24 cellular contexts compared by ENCODE assay signal in the genomic region with DNA sequence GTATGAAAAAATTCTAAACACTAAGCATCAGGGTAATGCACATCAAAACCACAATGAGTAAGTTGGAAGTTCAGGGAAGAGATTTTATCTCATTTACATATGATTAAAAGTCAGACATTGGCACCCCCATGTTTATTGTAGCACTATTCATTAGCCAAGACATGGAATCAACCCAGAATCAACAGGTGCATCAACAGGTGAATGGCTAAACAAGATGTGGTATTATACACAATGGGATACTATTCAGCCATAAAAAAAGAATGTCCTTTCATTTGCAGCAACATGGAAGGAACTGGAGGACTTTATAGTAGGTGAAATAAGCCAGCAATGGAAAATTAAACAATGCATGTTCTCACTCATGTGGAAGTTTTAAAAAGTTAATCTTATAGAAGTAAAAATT.
"Had no signal": no experiment of that assay in that cellular context is flagged by ENCODE, and none has a peak within 500 bp of the region (broad histone marks: within the 10 kb centered on the region; RNA-seq: fewer than 3 reads in every experiment).

No MANE protein-coding gene starts in this region.

- H3K9me3 ChIP-seq: esophagus squamous epithelium, gastrocnemius medialis, heart right ventricle, left lung, lower lobe of right lung, mucosa of descending colon had no signal

- FAIRE-seq: colon, endothelial cell of umbilical vein, islet of Langerhans, keratinocyte had no signal

- H3K4me1 ChIP-seq: esophagus squamous epithelium, gastrocnemius medialis, heart right ventricle, left lung, lower lobe of right lung had no signal

- DNase-seq: dermis blood vessel endothelial cell; dorsolateral prefrontal cortex; effector CD4-positive, alpha-beta T cell; effector memory CD4-positive, alpha-beta T cell; esophagus squamous epithelium; foreskin fibroblast; foreskin melanocyte; gastrocnemius medialis; glutamatergic neuron; head of caudate nucleus; heart right ventricle; hippocampal formation; left cardiac atrium; left lung; left ventricle myocardium superior; lower lobe of right lung; mesenchymal stem cell; mucosa of descending colon; naive thymus-derived CD4-positive, alpha-beta T cell had no signal

- H3K27ac ChIP-seq: coronary artery, dorsolateral prefrontal cortex, esophagus squamous epithelium, gastrocnemius medialis, heart right ventricle, left lung, lower lobe of right lung had no signal

- H3K4me3 ChIP-seq: coronary artery, dorsolateral prefrontal cortex, esophagus squamous epithelium, gastrocnemius medialis, heart right ventricle, left lung, lower lobe of right lung, mucosa of descending colon had no signal
